ENCODE assay signal across 8 cellular contexts in the genomic region with DNA sequence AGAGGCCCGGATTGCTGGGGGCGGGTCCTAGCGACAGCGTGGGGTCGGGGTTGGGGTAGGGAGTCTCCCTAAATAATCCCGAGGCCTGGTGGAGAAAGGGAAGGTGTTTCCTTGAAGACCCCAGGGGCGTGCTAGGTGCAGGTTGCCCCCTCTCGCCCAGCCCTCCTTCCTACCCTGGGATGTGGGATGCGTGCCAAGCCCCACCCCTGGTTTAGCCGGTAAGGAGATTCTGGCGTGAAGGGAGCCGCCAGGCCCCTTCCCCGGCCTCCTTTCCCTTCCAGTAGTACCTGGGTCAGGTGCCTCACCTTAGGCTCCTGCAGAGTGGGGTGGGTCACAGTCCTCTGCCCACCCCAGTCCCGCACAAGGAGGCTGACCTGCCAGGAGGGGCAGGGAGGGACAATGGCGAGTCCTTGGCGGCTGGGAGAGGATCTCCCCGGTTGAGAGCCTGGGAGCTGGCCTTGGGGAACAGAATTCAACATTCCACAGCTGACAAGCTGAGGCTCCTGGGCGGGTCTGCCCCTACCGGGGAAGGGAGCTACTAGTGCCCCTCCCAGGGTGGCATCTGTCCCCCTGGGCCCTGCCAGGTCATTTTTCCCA. TPM values are rescaled to one million over a fixed set of nuclear protein-coding genes. Genes with fewer than 3 reads are reported as not detected.
DNase-seq lines count a peak whose midpoint lies in the region; ATAC-seq, FAIRE-seq and TF ChIP-seq lines count a peak whose summit lies in the region.

No MANE protein-coding gene starts in this region.

- H3K27me3 Mint-ChIP-seq in stimulated activated memory B cell treated with anti-CD40 and anti-IgM and Interleukin-4, amounts not matched to agents 10 μg/mL and 1 μg/mL and 100 μg/mL, for 72 hours: peaks cover 5% of the 10 kb centered on the region

- H3K9me3 Mint-ChIP-seq in stimulated activated memory B cell treated with anti-CD40 and anti-IgM and Interleukin-4, amounts not matched to agents 10 μg/mL and 1 μg/mL and 100 μg/mL, for 72 hours: no peaks in the 10 kb centered on the region

- H3K27me3 ChIP-seq in Loucy (ENCODE audit: insufficient read depth, low read length, poor library complexity, severe bottlenecking): no peaks in the 10 kb centered on the region
- H3K27me3 ChIP-seq in GM12878 (replicated peaks in 1 of 2; ENCODE audit: control insufficient read depth in 2 of 2, insufficient read depth in 2 of 2, low read length in 1 of 2): no peaks in the 10 kb centered on the region
- H3K27me3 ChIP-seq in keratinocyte (ENCODE audit: control insufficient read depth, extremely low read depth, insufficient read depth, low read length): no peaks in the 10 kb centered on the region

- FAIRE-seq in GM12878 (lab: Jason Lieb, UNC) (no peak), keratinocyte (lab: Jason Lieb, UNC) (no peak)

- peaks cover 12% of the 10 kb centered on the region for H3K4me1 ChIP-seq in Loucy (ENCODE audit: insufficient read depth, low read length, poor library complexity, severe bottlenecking)
- H3K4me1 ChIP-seq in GM12878 (ENCODE audit: control insufficient read depth, insufficient read depth, low read length): peaks cover 29% of the 10 kb centered on the region
- H3K4me1 ChIP-seq in keratinocyte (ENCODE audit: control insufficient read depth, extremely low read depth, insufficient read depth, low read length): peaks cover 17% of the 10 kb centered on the region

- no peaks in the 10 kb centered on the region for H3K9me1 ChIP-seq in keratinocyte (ENCODE audit: control insufficient read depth, extremely low read depth, insufficient read depth, low read length)

- H3K27ac ChIP-seq in GM12878 (ENCODE audit: control insufficient read depth, insufficient read depth) (no peak overlapping the region), keratinocyte (ENCODE audit: control insufficient read depth, insufficient read depth, low read length) (peak overlapping the region; percentile 13)

- TF ChIP-seq RAD21 in GM12878 (IDR thresholded peaks at IDR 0.05; ENCODE audit: insufficient read depth, low read depth, low read length): no peak

- TF ChIP-seq EP300 in GM12878 (IDR thresholded peaks at IDR 0.05; ENCODE audit: borderline replicate concordance in 1 of 2, control insufficient read depth in 1 of 2, low read depth in 2 of 2, low read length in 2 of 2): no peak

- no peak for ATAC-seq in GM12878
- no peak for ATAC-seq in stimulated activated memory B cell treated with anti-CD40 and anti-IgM and Interleukin-4, amounts not matched to agents 10 μg/mL and 1 μg/mL and 100 μg/mL, for 72 hours
- ATAC-seq in HG03159 (IDR thresholded peaks at IDR 0.05; ENCODE audit: unreplicated experiment): no peak

- H3F3A ChIP-seq in Loucy (ENCODE audit: low read depth): no peaks in the 10 kb centered on the region

- H3K36me3 ChIP-seq in Loucy (ENCODE audit: insufficient read depth, low read length) (no peaks in the 10 kb centered on the region), GM12878 (ENCODE audit: control insufficient read depth in 2 of 2, insufficient read depth in 2 of 2, low read length in 1 of 2) (no peaks in the 10 kb centered on the region), keratinocyte (ENCODE audit: control insufficient read depth in 2 of 2, extremely low read depth in 1 of 2, insufficient read depth in 2 of 2, low read length in 2 of 2) (peaks cover 3 to 6% of the 10 kb centered on the region in 2 experiments)

- H3K4me3 ChIP-seq in Loucy (ENCODE audit: low read length, poor library complexity, severe bottlenecking) (peak overlapping the region; percentile 86), GM12878 (peak overlapping the region; percentile 88), keratinocyte (ENCODE audit: control insufficient read depth in 2 of 3, extremely low read depth in 1 of 3, insufficient read depth in 2 of 3, low read depth in 1 of 3, low read length in 3 of 3) (peak overlapping the region; percentile 78 to 91 (median 81))

- peak overlapping the region; percentile 79 for H3K4me3 Mint-ChIP-seq in stimulated activated memory B cell treated with anti-CD40 and anti-IgM and Interleukin-4, amounts not matched to agents 10 μg/mL and 1 μg/mL and 100 μg/mL, for 72 hours

- H3K4me1 Mint-ChIP-seq in stimulated activated memory B cell treated with anti-CD40 and anti-IgM and Interleukin-4, amounts not matched to agents 10 μg/mL and 1 μg/mL and 100 μg/mL, for 72 hours: peaks cover 57% of the 10 kb centered on the region

- H2AFZ ChIP-seq in Loucy (ENCODE audit: low read length) (peak overlapping the region; percentile 86), GM12878 (ENCODE audit: control insufficient read depth, low read depth, low read length) (peak overlapping the region; percentile 78), keratinocyte (ENCODE audit: control insufficient read depth, low read length) (peak overlapping the region; percentile 79)

- intact Hi-C loops in GM12878 (cut with micrococcal nuclease; ENCODE audit: unreplicated experiment): loop anchor here (5.0 to 10.0 kb wide), 2 partner anchors 76 to 233 kb away; a partner anchor contains a TSS

- TF ChIP-seq CTCF in Loucy (conservative IDR thresholded peaks at IDR 0.05; ENCODE audit: low read length) (no peak), GM12878 (IDR thresholded peaks at IDR 0.05 in 2 of 3, conservative IDR thresholded peaks at IDR 0.05 in 1 of 3; ENCODE audit: control insufficient read depth in 2 of 3, extremely low read depth in 1 of 3, insufficient read depth in 1 of 3, low read depth in 3 of 3, low read length in 3 of 3) (no peak), keratinocyte (optimal IDR thresholded peaks at IDR 0.05 in 1 of 3, IDR thresholded peaks at IDR 0.05 in 1 of 3, conservative IDR thresholded peaks at IDR 0.05 in 1 of 3; ENCODE audit: extremely low read depth in 1 of 3, insufficient read depth in 2 of 3, low read length in 3 of 3) (no peak)

- BruUV-seq in GM12878 (replicated peaks; lab: Mats Ljungman, UMichigan): no TSS peak

- no peak for TF ChIP-seq POLR2A in GM12878 (IDR thresholded peaks at IDR 0.05; ENCODE audit: low read depth, low read length)

- H3K79me2 ChIP-seq in Loucy (ENCODE audit: insufficient read depth, low read length) (peaks cover 7% of the 10 kb centered on the region; the same call in 1 of the 2 replicates), GM12878 (ENCODE audit: control insufficient read depth, insufficient read depth, low read length) (no peaks in the 10 kb centered on the region), keratinocyte (ENCODE audit: control insufficient read depth, insufficient read depth, low read length) (peaks cover 28% of the 10 kb centered on the region)

- CTCF ChIA-PET in GM12878 (lab: Yijun Ruan, JAX): interaction anchor here (1.0 to 3.4 kb wide), 4 partner anchors 10 to 74 kb away, joined by 8 to 19 read pairs (median 14); no protein-coding TSS in a partner anchor

- SMC1A ChIA-PET in GM12878 (lab: Charles Lee; ENCODE audit: uncharacterized antibody, unreplicated experiment): interaction anchor here (1.5 to 2.1 kb wide), 2 partner anchors 13 to 233 kb away, joined by 3 to 7 read pairs; no protein-coding TSS in a partner anchor

- peak overlapping the region; percentile 90 for H3K27ac Mint-ChIP-seq in stimulated activated memory B cell treated with anti-CD40 and anti-IgM and Interleukin-4, amounts not matched to agents 10 μg/mL and 1 μg/mL and 100 μg/mL, for 72 hours

- peak overlapping the region; percentile 80 for H3K9ac ChIP-seq in Loucy (ENCODE audit: low read depth, low read length, poor library complexity, severe bottlenecking)
- H3K9ac ChIP-seq in GM12878 (ENCODE audit: control insufficient read depth, insufficient read depth, low read length): peak overlapping the region; percentile 83
- H3K9ac ChIP-seq in keratinocyte (ENCODE audit: control insufficient read depth, extremely low read depth, insufficient read depth, low read length): peak overlapping the region; percentile 81

- WGBS in GM12878 (ENCODE audit: insufficient coverage, insufficient replicate concordance, low lambda C conversion rate, missing lambda C conversion rate): 37% methylated on average over 17 of the region's 19 CpGs

- H3K9me3 ChIP-seq in Loucy (ENCODE audit: insufficient read depth, low read depth, low read length) (no peaks in the 10 kb centered on the region), GM12878 (replicated peaks; ENCODE audit: control insufficient read depth, insufficient read depth, low read length) (no peaks in the 10 kb centered on the region), keratinocyte (ENCODE audit: control insufficient read depth, low read depth, low read length) (no peaks in the 10 kb centered on the region)

- dilution Hi-C loops in keratinocyte (cut with MboI; ENCODE audit: extremely low pct_ligation_motif_present, low sequenced_read_pairs): no loop called here

- H4K20me1 ChIP-seq in Loucy (ENCODE audit: insufficient read depth, low read length, poor library complexity, severe bottlenecking) (no peaks in the 10 kb centered on the region), GM12878 (ENCODE audit: control insufficient read depth, insufficient read depth) (no peaks in the 10 kb centered on the region), keratinocyte (ENCODE audit: control insufficient read depth, extremely low read depth, insufficient read depth, low read length) (no peaks in the 10 kb centered on the region)

- no peaks in the 10 kb centered on the region for H3K9me2 ChIP-seq in Loucy (replicated peaks; ENCODE audit: low read depth, low read length)

- POLR2A ChIA-PET in GM12878 (lab: Charles Lee): interaction anchor here (0.5 to 1.4 kb wide), 4 partner anchors 13 to 376 kb away, joined by 3 to 5 read pairs (median 4); a partner anchor contains a TSS

- no peaks in the 10 kb centered on the region for H3K36me3 Mint-ChIP-seq in stimulated activated memory B cell treated with anti-CD40 and anti-IgM and Interleukin-4, amounts not matched to agents 10 μg/mL and 1 μg/mL and 100 μg/mL, for 72 hours

- H3K4me2 ChIP-seq in Loucy (ENCODE audit: low read depth, low read length, poor library complexity, severe bottlenecking): peak overlapping the region; percentile 79
- peak overlapping the region; percentile 51 for H3K4me2 ChIP-seq in GM12878 (ENCODE audit: control insufficient read depth, insufficient read depth)
- H3K4me2 ChIP-seq in keratinocyte (ENCODE audit: control insufficient read depth, extremely low read depth, insufficient read depth, low read depth, low read length): peak overlapping the region; percentile 91

- RAD21 ChIA-PET in GM12878 (lab: Charles Lee; ENCODE audit: unreplicated experiment): interaction anchor here (2.7 kb wide), 1 partner anchor 12 kb away, joined by 20 read pairs; no protein-coding TSS in a partner anchor

- DNase-seq in Daoy (ENCODE audit: low read depth): peak; percentile 69
- no peak for DNase-seq in GM12878 (ENCODE audit: low read depth, low spot score)
- no peak for DNase-seq in keratinocyte (ENCODE audit: low read depth, low spot score)
- DNase-seq in hippocampal formation (lab: John Stamatoyannopoulos, UW): no peak
- DNase-seq in activated CD4-positive, CD25-positive, alpha-beta regulatory T cell (lab: John Stamatoyannopoulos, UW): no peak

- in situ Hi-C loops in GM12878 (cut with MboI): no loop called here

RNA-seq across cellular contexts. Expression of a gene that starts 0.7 kb away (rescaled TPM):
- total RNA-seq in Daoy (2014; rRNA removed; shearing (Covaris generic)): 17.0 and 20.2 TPM in 2 replicates
- total RNA-seq in GM12878 (2013; cell fraction: nucleolus; rRNA removed): 10.8 and 11.2 TPM in 2 replicates
- total RNA-seq in GM12878 (2014; rRNA removed): 6.7 and 7.3 TPM in 2 replicates
- 10.6 and 11.4 TPM in 2 replicates for total RNA-seq in GM12878 (2014; rRNA removed; fragmentation: Illumina TruSeq; extraction: Trizol)
- 15.6 and 16.3 TPM in 2 replicates for total RNA-seq in GM12878 (2021)
- 3.7 TPM for polyA plus RNA-seq in GM12878 (2011; ENCODE audit: low read depth)
- 9.2 and 14.0 TPM in 2 replicates for polyA plus RNA-seq in GM12878 (2011; rRNA removed)
- polyA plus RNA-seq in GM12878 (2011; cell fraction: cytosol; rRNA removed): 16.6 and 22.4 TPM in 2 replicates
- polyA plus RNA-seq in GM12878 (2011; cell fraction: nucleus; rRNA removed): 37.7 and 40.2 TPM in 2 replicates
- polyA plus RNA-seq in GM12878 (2012): 7.5 and 9.1 TPM in 2 replicates
- 7.6 and 11.8 TPM in 2 replicates for polyA plus RNA-seq in GM12878 (2014; fragmentation: Illumina TruSeq; extraction: Trizol)
- polyA plus RNA-seq in GM12878 (2014; fragmentation: Nextera tagmentation; extraction: Ambion mirVana): 1 to 10 TPM in 1 of 2 experiments, under 1 TPM in 1; 0.24 to 1.2 TPM
- 14.3 and 17.1 TPM in 2 replicates for polyA plus RNA-seq in GM12878 (2014; rRNA removed)
- 1 to 10 TPM; 8.9 to 9.5 TPM for polyA plus RNA-seq in GM12878 (2016; fragmentation: Nextera tagmentation; extraction: Ambion mirVana)
- polyA minus RNA-seq in GM12878 (2011; rRNA and poly(A)+ RNA removed): 11.1 and 19.0 TPM in 2 replicates
- polyA minus RNA-seq in GM12878 (2011; cell fraction: cytosol; rRNA and poly(A)+ RNA removed): 3.1 and 6.2 TPM in 2 replicates
- polyA minus RNA-seq in GM12878 (2011; cell fraction: nucleus; rRNA and poly(A)+ RNA removed): 5.7 and 10.0 TPM in 2 replicates
- 53.1 to 72.7 TPM (median 57.2 TPM) in 3 replicates for polyA plus RNA-seq in keratinocyte
- polyA plus RNA-seq in keratinocyte (2011; ENCODE audit: low read depth): 3.8 TPM
- 33.1 and 58.3 TPM in 2 replicates for polyA plus RNA-seq in keratinocyte (2011; cell fraction: cytosol; rRNA removed)
- 59.8 and 61.6 TPM in 2 replicates for polyA plus RNA-seq in keratinocyte (2011; cell fraction: nucleus; rRNA removed)
- polyA plus RNA-seq in keratinocyte (2012; ENCODE audit: low replicate concordance): 23.9 and 59.0 TPM in 2 replicates
- 53.3 to 88.0 TPM (median 60.3 TPM) in 3 replicates for polyA minus RNA-seq in keratinocyte
- polyA minus RNA-seq in keratinocyte (2011; cell fraction: cytosol; rRNA and poly(A)+ RNA removed): 96.5 TPM
- polyA minus RNA-seq in keratinocyte (2011; cell fraction: nucleus; rRNA and poly(A)+ RNA removed): 34.6 and 35.3 TPM in 2 replicates

RNA-seq across cellular contexts. Expression of a gene that starts 17.5 kb away (rescaled TPM):
- not detected in 2 replicates for total RNA-seq in Daoy (2014; rRNA removed; shearing (Covaris generic))
- total RNA-seq in GM12878 (2013; cell fraction: nucleolus; rRNA removed): not detected in 2 replicates
- total RNA-seq in GM12878 (2014; rRNA removed) (not detected in 2 replicates), GM12878 (2014; rRNA removed; fragmentation: Illumina TruSeq; extraction: Trizol) (not detected in 2 replicates), GM12878 (2021) (not detected in 2 replicates)
- polyA plus RNA-seq in GM12878 (2011; ENCODE audit: low read depth): not detected
- polyA plus RNA-seq in GM12878 (2011; rRNA removed) (not detected in 2 replicates), GM12878 (2014; fragmentation: Illumina TruSeq; extraction: Trizol) (not detected in 2 replicates), GM12878 (2014; fragmentation: Nextera tagmentation; extraction: Ambion mirVana) (not detected), GM12878 (2014; rRNA removed) (not detected in 2 replicates), GM12878 (2016; fragmentation: Nextera tagmentation; extraction: Ambion mirVana) (not detected), keratinocyte (not detected in 3 replicates)
- polyA plus RNA-seq in GM12878 (2011; cell fraction: cytosol; rRNA removed): not detected in 2 replicates
- polyA plus RNA-seq in GM12878 (2011; cell fraction: nucleus; rRNA removed): not detected in 2 replicates
- not detected in 2 replicates for polyA plus RNA-seq in GM12878 (2012)
- polyA minus RNA-seq in GM12878 (2011; rRNA and poly(A)+ RNA removed): not detected in 2 replicates
- not detected in 2 replicates for polyA minus RNA-seq in GM12878 (2011; cell fraction: cytosol; rRNA and poly(A)+ RNA removed)
- not detected in 2 replicates for polyA minus RNA-seq in GM12878 (2011; cell fraction: nucleus; rRNA and poly(A)+ RNA removed)
- not detected for polyA plus RNA-seq in keratinocyte (2011; ENCODE audit: low read depth)
- polyA plus RNA-seq in keratinocyte (2011; cell fraction: cytosol; rRNA removed): not detected in 2 replicates
- not detected in 2 replicates for polyA plus RNA-seq in keratinocyte (2011; cell fraction: nucleus; rRNA removed)
- not detected in 2 replicates for polyA plus RNA-seq in keratinocyte (2012; ENCODE audit: low replicate concordance)
- polyA minus RNA-seq in keratinocyte: not detected in 3 replicates
- polyA minus RNA-seq in keratinocyte (2011; cell fraction: cytosol; rRNA and poly(A)+ RNA removed): not detected
- polyA minus RNA-seq in keratinocyte (2011; cell fraction: nucleus; rRNA and poly(A)+ RNA removed): not detected in 2 replicates

RNA-seq across cellular contexts. Expression of a gene that starts 17.6 kb away (rescaled TPM):
- total RNA-seq in Daoy (2014; rRNA removed; shearing (Covaris generic)): 0.11 TPM in 1 of 2 replicates, not detected in the other
- total RNA-seq in GM12878 (2013; cell fraction: nucleolus; rRNA removed): 0.59 and 0.81 TPM in 2 replicates
- total RNA-seq in GM12878 (2014; rRNA removed): not detected in 2 replicates
- total RNA-seq in GM12878 (2014; rRNA removed; fragmentation: Illumina TruSeq; extraction: Trizol): not detected in 2 replicates
- not detected in 2 replicates for total RNA-seq in GM12878 (2021)
- polyA plus RNA-seq in GM12878 (2011; ENCODE audit: low read depth): not detected
- 0.75 and 1.1 TPM in 2 replicates for polyA plus RNA-seq in GM12878 (2011; rRNA removed)
- 0.90 and 1.9 TPM in 2 replicates for polyA plus RNA-seq in GM12878 (2011; cell fraction: cytosol; rRNA removed)
- polyA plus RNA-seq in GM12878 (2011; cell fraction: nucleus; rRNA removed): 1.1 and 1.5 TPM in 2 replicates
- polyA plus RNA-seq in GM12878 (2012): 0.31 and 0.32 TPM in 2 replicates
- polyA plus RNA-seq in GM12878 (2014; fragmentation: Illumina TruSeq; extraction: Trizol): not detected in 2 replicates
- polyA plus RNA-seq in GM12878 (2014; fragmentation: Nextera tagmentation; extraction: Ambion mirVana): not detected
- not detected in 2 replicates for polyA plus RNA-seq in GM12878 (2014; rRNA removed)
- not detected for polyA plus RNA-seq in GM12878 (2016; fragmentation: Nextera tagmentation; extraction: Ambion mirVana)
- polyA minus RNA-seq in GM12878 (2011; rRNA and poly(A)+ RNA removed): 0.67 TPM in 1 of 2 replicates, not detected in the other
- not detected in 2 replicates for polyA minus RNA-seq in GM12878 (2011; cell fraction: cytosol; rRNA and poly(A)+ RNA removed)
- polyA minus RNA-seq in GM12878 (2011; cell fraction: nucleus; rRNA and poly(A)+ RNA removed): 0.36 TPM in 1 of 2 replicates, not detected in the other
- 0.21 to 1.00 TPM (median 0.69 TPM) in 3 replicates for polyA plus RNA-seq in keratinocyte
- not detected for polyA plus RNA-seq in keratinocyte (2011; ENCODE audit: low read depth)
- 0.26 and 0.47 TPM in 2 replicates for polyA plus RNA-seq in keratinocyte (2011; cell fraction: cytosol; rRNA removed)
- polyA plus RNA-seq in keratinocyte (2011; cell fraction: nucleus; rRNA removed): 0.31 and 0.50 TPM in 2 replicates
- 1.9 TPM in 1 of 2 replicates, not detected in the other for polyA plus RNA-seq in keratinocyte (2012; ENCODE audit: low replicate concordance)
- 0.33 TPM in 1 of 3 replicates, not detected in the others for polyA minus RNA-seq in keratinocyte
- not detected for polyA minus RNA-seq in keratinocyte (2011; cell fraction: cytosol; rRNA and poly(A)+ RNA removed)
- polyA minus RNA-seq in keratinocyte (2011; cell fraction: nucleus; rRNA and poly(A)+ RNA removed): not detected in 2 replicates

RNA-seq across cellular contexts. Expression of a gene that starts 38.0 kb away (rescaled TPM):
- 12.3 and 13.6 TPM in 2 replicates for total RNA-seq in Daoy (2014; rRNA removed; shearing (Covaris generic))
- 1.5 and 2.3 TPM in 2 replicates for total RNA-seq in GM12878 (2013; cell fraction: nucleolus; rRNA removed)
- total RNA-seq in GM12878 (2014; rRNA removed): 8.3 and 10.1 TPM in 2 replicates
- 4.7 and 5.8 TPM in 2 replicates for total RNA-seq in GM12878 (2014; rRNA removed; fragmentation: Illumina TruSeq; extraction: Trizol)
- 14.2 and 16.3 TPM in 2 replicates for total RNA-seq in GM12878 (2021)
- polyA plus RNA-seq in GM12878 (2011; ENCODE audit: low read depth): 1.1 TPM
- polyA plus RNA-seq in GM12878 (2011; rRNA removed): 0.59 and 1.7 TPM in 2 replicates
- 1.4 and 1.8 TPM in 2 replicates for polyA plus RNA-seq in GM12878 (2011; cell fraction: cytosol; rRNA removed)
- polyA plus RNA-seq in GM12878 (2011; cell fraction: nucleus; rRNA removed): 1.5 and 2.2 TPM in 2 replicates
- polyA plus RNA-seq in GM12878 (2012): 1.4 and 1.8 TPM in 2 replicates
- polyA plus RNA-seq in GM12878 (2014; fragmentation: Illumina TruSeq; extraction: Trizol): 3.4 and 5.5 TPM in 2 replicates
- polyA plus RNA-seq in GM12878 (2014; fragmentation: Nextera tagmentation; extraction: Ambion mirVana): under 1 TPM; 0.52 to 0.60 TPM
- polyA plus RNA-seq in GM12878 (2014; rRNA removed): 7.6 and 9.4 TPM in 2 replicates
- polyA plus RNA-seq in GM12878 (2016; fragmentation: Nextera tagmentation; extraction: Ambion mirVana): 1 to 10 TPM in 1 of 2 experiments, under 1 TPM in 1; 0.74 to 3.5 TPM
- polyA minus RNA-seq in GM12878 (2011; rRNA and poly(A)+ RNA removed): 1.3 and 2.1 TPM in 2 replicates
- 1.6 TPM in 2 replicates for polyA minus RNA-seq in GM12878 (2011; cell fraction: cytosol; rRNA and poly(A)+ RNA removed)
- polyA minus RNA-seq in GM12878 (2011; cell fraction: nucleus; rRNA and poly(A)+ RNA removed): 0.48 and 1.6 TPM in 2 replicates
- 4.0 to 4.6 TPM (median 4.4 TPM) in 3 replicates for polyA plus RNA-seq in keratinocyte
- 2.4 TPM for polyA plus RNA-seq in keratinocyte (2011; ENCODE audit: low read depth)
- 3.5 and 5.5 TPM in 2 replicates for polyA plus RNA-seq in keratinocyte (2011; cell fraction: cytosol; rRNA removed)
- 5.2 and 8.0 TPM in 2 replicates for polyA plus RNA-seq in keratinocyte (2011; cell fraction: nucleus; rRNA removed)
- 3.8 and 7.6 TPM in 2 replicates for polyA plus RNA-seq in keratinocyte (2012; ENCODE audit: low replicate concordance)
- polyA minus RNA-seq in keratinocyte: 4.9 to 5.7 TPM (median 5.5 TPM) in 3 replicates
- 9.0 TPM for polyA minus RNA-seq in keratinocyte (2011; cell fraction: cytosol; rRNA and poly(A)+ RNA removed)
- 6.6 and 8.4 TPM in 2 replicates for polyA minus RNA-seq in keratinocyte (2011; cell fraction: nucleus; rRNA and poly(A)+ RNA removed)
